In genomic region chr17:72618018-72618509, GRCh38 we compare ENCODE assay signal across 9 cellular contexts.
DNase-seq lines count a peak whose midpoint lies in the region; ATAC-seq, FAIRE-seq and TF ChIP-seq lines count a peak whose summit lies in the region.
"Had no signal": no experiment of that assay in that cellular context is flagged by ENCODE, and none has a peak within 500 bp of the region (broad histone marks: within the 10 kb centered on the region; RNA-seq: fewer than 3 reads in every experiment).

No MANE protein-coding gene starts in this region.

- H3K9me3 ChIP-seq in BLaER1 treated with 17β-estradiol and CSF1 and Interleukin-3, amounts not matched to agents 10 nM and 100 nM (replicated peaks in 1 of 11) = peaks cover 0 to 21% (median 8%) of the 10 kb centered on the region in 11 experiments; a peak in 12 of 22 replicates
- no peaks in the 10 kb centered on the region for H3K9me3 ChIP-seq in osteoblast (ENCODE audit: low read depth, low read length)
- H3K9me3 ChIP-seq: neutrophil had no signal

- peaks cover 12% of the 10 kb centered on the region for H3K4me1 Mint-ChIP-seq in activated naive CD8-positive, alpha-beta T cell (ENCODE audit: low read depth)

- ATAC-seq in GM21381 (IDR thresholded peaks at IDR 0.05; ENCODE audit: unreplicated experiment) = peak; percentile 65

- H4K20me1 ChIP-seq in BLaER1 treated with 17β-estradiol and CSF1 and Interleukin-3, amounts not matched to agents 10 nM and 100 nM = no peaks in the 10 kb centered on the region
- H4K20me1 ChIP-seq in osteoblast (ENCODE audit: insufficient read depth, low read length) = no peaks in the 10 kb centered on the region

- H3K27me3 ChIP-seq in BLaER1 treated with 17β-estradiol and CSF1 and Interleukin-3, amounts not matched to agents 10 nM and 100 nM = peaks cover 0 to 9% (median 8%) of the 10 kb centered on the region in 11 experiments; a peak in 15 of 22 replicates
- H3K27me3 ChIP-seq in osteoblast (ENCODE audit: insufficient read depth, low read length) = peaks cover 55% of the 10 kb centered on the region

- H3K4me3 Mint-ChIP-seq in activated naive CD8-positive, alpha-beta T cell = peak overlapping the region; percentile 48

- H3K27me3 Mint-ChIP-seq in activated naive CD8-positive, alpha-beta T cell = peaks cover 20% of the 10 kb centered on the region

- H3K4me1 ChIP-seq in BLaER1 treated with 17β-estradiol and CSF1 and Interleukin-3, amounts not matched to agents 10 nM and 100 nM = peaks cover 10 to 29% (median 14%) of the 10 kb centered on the region in 10 experiments
- H3K4me1 ChIP-seq in osteoblast (ENCODE audit: insufficient read depth, low read length) = peaks cover 26% of the 10 kb centered on the region

- H3K27ac Mint-ChIP-seq in activated naive CD8-positive, alpha-beta T cell = no peak overlapping the region

- H3K36me3 ChIP-seq in BLaER1 treated with 17β-estradiol and CSF1 and Interleukin-3, amounts not matched to agents 10 nM and 100 nM = no peaks in the 10 kb centered on the region
- no peaks in the 10 kb centered on the region for H3K36me3 ChIP-seq in osteoblast (ENCODE audit: insufficient read depth, low read length)
- H3K36me3 ChIP-seq: neutrophil had no signal

- no peaks in the 10 kb centered on the region for H3K36me3 Mint-ChIP-seq in activated naive CD8-positive, alpha-beta T cell

- DNase-seq in NCI-H510A treated with DMSO at 0.1 percent for 48 hours (lab: John Stamatoyannopoulos, UW) (peak; percentile 79), osteoblast (ENCODE audit: insufficient read length, low spot score, missing footprints) (no peak), HTR-8/SVneo (ENCODE audit: insufficient read length, low spot score) (no peak), dedifferentiated amniotic fluid mesenchymal stem cell (ENCODE audit: extremely low spot score) (no peak), midbrain (lab: John Stamatoyannopoulos, UW) (no peak)

- no peak overlapping the region for H3K27ac ChIP-seq in BLaER1 treated with 17β-estradiol and CSF1 and Interleukin-3, amounts not matched to agents 10 nM and 100 nM
- no peak overlapping the region for H3K27ac ChIP-seq in osteoblast (ENCODE audit: low read depth, low read length)
- H3K27ac ChIP-seq: neutrophil had no signal

- TF ChIP-seq CTCF in osteoblast (IDR thresholded peaks at IDR 0.05; ENCODE audit: extremely low read depth, low read depth, low read length) = no peak

- no peak overlapping the region for H3K4me3 ChIP-seq in BLaER1 treated with 17β-estradiol and CSF1 and Interleukin-3, amounts not matched to agents 10 nM and 100 nM
- H3K4me3 ChIP-seq in osteoblast (ENCODE audit: insufficient read depth, low read length) = no peak overlapping the region

- no peaks in the 10 kb centered on the region for H3K79me2 ChIP-seq in osteoblast (ENCODE audit: insufficient read depth, low read length)

- H3K9ac ChIP-seq in BLaER1 treated with 17β-estradiol and CSF1 and Interleukin-3, amounts not matched to agents 10 nM and 100 nM = peak overlapping the region in 3 of 11 experiments; percentile 8 to 50 (median 11); a peak in 3 of 22 replicates

- FAIRE-seq in HTR-8/SVneo (lab: Jason Lieb, UNC) = no peak

- H3K4me2 ChIP-seq in BLaER1 treated with 17β-estradiol and CSF1 and Interleukin-3, amounts not matched to agents 10 nM and 100 nM = peak overlapping the region; percentile 24 to 77 (median 61)
- H3K4me2 ChIP-seq in osteoblast (ENCODE audit: insufficient read depth, low read length) = no peak overlapping the region

- H3K9me3 Mint-ChIP-seq in activated naive CD8-positive, alpha-beta T cell (ENCODE audit: low read depth) = no peaks in the 10 kb centered on the region

- peak overlapping the region; percentile 2 for H2AFZ ChIP-seq in osteoblast (ENCODE audit: low read length)
